11 cellular contexts compared by ENCODE assay signal in genomic region chr17:28524476-28525415, GRCh38. TPM values are rescaled to one million over a fixed set of nuclear protein-coding genes. Genes with fewer than 3 reads are reported as not detected.
A peak's percentile ranks its signal among the peaks of the same experiment; 100 is the strongest.
DNase-seq lines count a peak whose midpoint lies in the region; ATAC-seq and TF ChIP-seq lines count a peak whose summit lies in the region.
"Had no signal": no experiment of that assay in that cellular context is flagged by ENCODE, and none has a peak within 500 bp of the region (broad histone marks: within the 10 kb centered on the region; RNA-seq: fewer than 3 reads in every experiment).

No MANE protein-coding gene starts in this region.

- H3K27me3 ChIP-seq in body of pancreas, result no peaks in the 10 kb centered on the region
- no peaks in the 10 kb centered on the region for H3K27me3 ChIP-seq in left lung
- no peaks in the 10 kb centered on the region for H3K27me3 ChIP-seq in upper lobe of left lung
- H3K27me3 ChIP-seq in psoas muscle (ENCODE audit: insufficient read depth in 3 of 3, low read length in 2 of 3), result no peaks in the 10 kb centered on the region

- peaks cover 33% of the 10 kb centered on the region for H3K4me1 ChIP-seq in body of pancreas
- H3K4me1 ChIP-seq in left lung, result no peaks in the 10 kb centered on the region
- H3K4me1 ChIP-seq in upper lobe of left lung, result peaks cover 0 to 30% (median 16%) of the 10 kb centered on the region in 4 donors
- no peaks in the 10 kb centered on the region for H3K4me1 ChIP-seq in psoas muscle

- WGBS in body of pancreas, 2 donors, result 78 to 84% methylated on average over 25 of the region's 25 CpGs
- 62 to 80% methylated on average over 15 to 25 of the region's 25 CpGs for WGBS in upper lobe of left lung, 2 donors
- WGBS in psoas muscle, 3 donors, result 88 to 89% (median 89%) methylated on average over 25 of the region's 25 CpGs

- H3K36me3 Mint-ChIP-seq in HFFc6 (ENCODE audit: low read depth) (no peaks in the 10 kb centered on the region), CD14-positive monocyte (no peaks in the 10 kb centered on the region)

- H3K4me3 ChIP-seq in body of pancreas, result no peak overlapping the region
- H3K4me3 ChIP-seq in left lung, result no peak overlapping the region
- H3K4me3 ChIP-seq in upper lobe of left lung, result no peak overlapping the region
- H3K4me3 ChIP-seq in psoas muscle, result no peak overlapping the region

- TF ChIP-seq POLR2A in body of pancreas (IDR thresholded peaks at IDR 0.05) (no peak), upper lobe of left lung (IDR thresholded peaks at IDR 0.05) (no peak)

- TF ChIP-seq CTCF in HFFc6 (IDR thresholded peaks at IDR 0.05) (no peak), body of pancreas (IDR thresholded peaks at IDR 0.05) (peak in 1 of 7 experiments; percentile 0), left lung (IDR thresholded peaks at IDR 0.05) (no peak), upper lobe of left lung (IDR thresholded peaks at IDR 0.05) (no peak), psoas muscle (IDR thresholded peaks at IDR 0.05) (no peak), CD14-positive monocyte (IDR thresholded peaks at IDR 0.05) (no peak)

- H3K9me3 Mint-ChIP-seq in HFFc6, result no peaks in the 10 kb centered on the region
- no peaks in the 10 kb centered on the region for H3K9me3 Mint-ChIP-seq in CD14-positive monocyte
- H3K9me3 Mint-ChIP-seq: effector memory CD8-positive, alpha-beta T cell had no signal

- intact Hi-C loops in body of pancreas (cut with DNase I), result no loop called here
- intact Hi-C loops in left lung (cut with DNase I), result no loop called here
- intact Hi-C loops in psoas muscle (cut with DNase I), result no loop called here
- intact Hi-C loops in CD14-positive monocyte (cut with micrococcal nuclease), result no loop called here

- no peaks in the 10 kb centered on the region for H3K36me3 ChIP-seq in body of pancreas (replicated peaks in 1 of 2; ENCODE audit: insufficient read depth in 1 of 2, low read depth in 2 of 2)
- H3K36me3 ChIP-seq in left lung, result no peaks in the 10 kb centered on the region
- no peaks in the 10 kb centered on the region for H3K36me3 ChIP-seq in upper lobe of left lung
- no peaks in the 10 kb centered on the region for H3K36me3 ChIP-seq in psoas muscle (ENCODE audit: insufficient read depth in 1 of 2, low read depth in 1 of 2)

- ATAC-seq in body of pancreas (peak; percentile 83), left lung (peak; percentile 78), upper lobe of left lung (ENCODE audit: low FRiP score in 2 of 2) (peak; percentile 30 to 82), GM21367 (IDR thresholded peaks at IDR 0.05; ENCODE audit: unreplicated experiment) (no peak), psoas muscle (no peak)
- ATAC-seq: effector memory CD8-positive, alpha-beta T cell had no signal

- H3K9me3 ChIP-seq in body of pancreas, result no peaks in the 10 kb centered on the region
- H3K9me3 ChIP-seq in left lung, result no peaks in the 10 kb centered on the region
- H3K9me3 ChIP-seq in upper lobe of left lung, result no peaks in the 10 kb centered on the region
- no peaks in the 10 kb centered on the region for H3K9me3 ChIP-seq in psoas muscle

- TF ChIP-seq EP300 in upper lobe of left lung (IDR thresholded peaks at IDR 0.05), result no peak

- H3K27me3 Mint-ChIP-seq in HFFc6 (ENCODE audit: insufficient read depth) (peaks cover 17% of the 10 kb centered on the region), CD14-positive monocyte (ENCODE audit: low read depth in 3 of 3) (peaks cover 0 to 6% (median 5%) of the 10 kb centered on the region in 3 donors)
- H3K27me3 Mint-ChIP-seq: effector memory CD8-positive, alpha-beta T cell had no signal

- H3K4me3 Mint-ChIP-seq in HFFc6 (no peak overlapping the region), CD14-positive monocyte (no peak overlapping the region)
- H3K4me3 Mint-ChIP-seq: effector memory CD8-positive, alpha-beta T cell had no signal

- H3K27ac Mint-ChIP-seq in HFFc6 (no peak overlapping the region), CD14-positive monocyte (no peak overlapping the region)

- DNase-seq in HFFc6, result peak; percentile 75
- DNase-seq in body of pancreas, result peak; percentile 51 to 89 (median 70)
- DNase-seq in left lung, result peak; percentile 73 to 80
- DNase-seq in upper lobe of left lung, result peak; percentile 81 to 88
- DNase-seq in NCI-H1092 (lab: John Stamatoyannopoulos, UW), result no peak
- no peak for DNase-seq in psoas muscle
- DNase-seq in CD14-positive monocyte (ENCODE audit: low spot score), result no peak
- DNase-seq: effector memory CD8-positive, alpha-beta T cell; SW 1271 had no signal

- H3K27ac ChIP-seq in body of pancreas (peak overlapping the region; percentile 13 to 69 (median 62)), left lung (peak overlapping the region; percentile 42 to 65), upper lobe of left lung (peak overlapping the region; percentile 48 to 79 (median 58)), psoas muscle (no peak overlapping the region)

- H3K4me1 Mint-ChIP-seq in HFFc6 (ENCODE audit: low read depth) (peaks cover 47% of the 10 kb centered on the region), CD14-positive monocyte (no peaks in the 10 kb centered on the region)

RNA-seq across cellular contexts. Expression of gene FOXN1, which starts 18.6 kb away (rescaled TPM):
- not detected for total RNA-seq in HFFc6 (2021; fragmentation: NEBNext Ultra II Directional; extraction: Animal tissue kit (Norgen Biotek cat#: 25700))
- total RNA-seq in body of pancreas, result under 1 TPM in 1 of 2 donors, not detected in 1; 0.52 TPM
- under 1 TPM; 0.18 to 0.29 TPM for total RNA-seq in left lung
- under 1 TPM in 2 of 6 donors, not detected in 4; 0.07 to 0.54 TPM for total RNA-seq in upper lobe of left lung
- not detected for total RNA-seq in psoas muscle
- polyA plus RNA-seq in psoas muscle, result not detected
- not detected for polyA plus RNA-seq in CD14-positive monocyte
- total RNA-seq: myocyte had no signal

RNA-seq across cellular contexts. Expression of gene UNC119, which starts 27.7 kb away (rescaled TPM):
- 10 to 100 TPM; 28.3 to 36.9 (median 30.1) TPM for total RNA-seq in HFFc6 (2021; fragmentation: NEBNext Ultra II Directional; extraction: Animal tissue kit (Norgen Biotek cat#: 25700))
- total RNA-seq in body of pancreas (10 to 100 TPM; 25.7 to 29.3 TPM), left lung (10 to 100 TPM; 25.7 to 28.9 TPM), upper lobe of left lung (10 to 100 TPM; 17.0 to 43.0 (median 25.6) TPM), psoas muscle (1 to 10 TPM; 2.0 to 7.8 (median 4.5) TPM)
- polyA plus RNA-seq in psoas muscle (1 to 10 TPM; 1.9 to 2.6 (median 2.2) TPM), CD14-positive monocyte (10 to 100 TPM; 77.5 to 80.2 TPM)

RNA-seq across cellular contexts. Expression of gene PIGS, which starts 46.6 kb away (rescaled TPM):
- 10 to 100 TPM; 69.5 to 94.7 (median 78.0) TPM for total RNA-seq in HFFc6 (2021; fragmentation: NEBNext Ultra II Directional; extraction: Animal tissue kit (Norgen Biotek cat#: 25700))
- total RNA-seq in body of pancreas (10 to 100 TPM; 11.7 to 12.2 TPM), left lung (10 to 100 TPM; 59.6 to 63.3 TPM), upper lobe of left lung (10 to 100 TPM; 36.7 to 69.6 (median 58.1) TPM), psoas muscle (10 to 100 TPM; 30.5 to 44.9 (median 33.4) TPM)
- polyA plus RNA-seq in psoas muscle (10 to 100 TPM; 16.7 to 37.1 (median 26.4) TPM), CD14-positive monocyte (10 to 100 TPM; 84.9 to 87.5 TPM)

RNA-seq across cellular contexts. Expression of gene SLC13A2, which starts 51.3 kb away (rescaled TPM):
- under 1 TPM in 2 of 6 experiments, not detected in 4; 0.07 to 0.08 TPM for total RNA-seq in HFFc6 (2021; fragmentation: NEBNext Ultra II Directional; extraction: Animal tissue kit (Norgen Biotek cat#: 25700))
- total RNA-seq in body of pancreas, result 1 to 10 TPM in 1 of 2 donors, not detected in 1; 1.8 TPM
- total RNA-seq in left lung, result not detected
- total RNA-seq in upper lobe of left lung, result under 1 TPM in 3 of 6 donors, not detected in 3; 0.10 to 0.61 (median 0.14) TPM
- not detected for total RNA-seq in psoas muscle
- under 1 TPM in 1 of 3 donors, not detected in 2; 0.21 TPM for polyA plus RNA-seq in psoas muscle
- polyA plus RNA-seq in CD14-positive monocyte, result not detected
- total RNA-seq: myocyte had no signal

RNA-seq across cellular contexts. Expression of gene ALDOC, which starts 51.9 kb away (rescaled TPM):
- 10 to 100 TPM in 5 of 6 experiments, 1 to 10 TPM in 1; 8.6 to 14.7 (median 10.3) TPM for total RNA-seq in HFFc6 (2021; fragmentation: NEBNext Ultra II Directional; extraction: Animal tissue kit (Norgen Biotek cat#: 25700))
- total RNA-seq in body of pancreas, result 10 to 100 TPM in 1 of 2 donors, 1 to 10 TPM in 1; 2.9 to 25.1 TPM
- 10 to 100 TPM; 10.9 to 15.2 TPM for total RNA-seq in left lung
- 10 to 100 TPM in 5 of 6 donors, 1 to 10 TPM in 1; 6.3 to 19.2 (median 14.2) TPM for total RNA-seq in upper lobe of left lung
- total RNA-seq in psoas muscle, result 1 to 10 TPM; 1.3 to 2.9 (median 2.0) TPM
- polyA plus RNA-seq in psoas muscle, result 1 to 10 TPM; 1.2 to 2.4 (median 1.7) TPM
- polyA plus RNA-seq in CD14-positive monocyte, result 10 to 100 TPM in 1 of 2 donors, 1 to 10 TPM in 1; 7.1 to 10.6 TPM

Comparison
In these comparisons a context has a peak if more than half of its experiments do, and no peak if none do; other contexts are left out.
1. DNase-seq: peak in HFFc6 (single experiment), body of pancreas (4 of 4), left lung (2 of 2) and upper lobe of left lung (2 of 2); none in NCI-H1092 (single experiment), psoas muscle (0 of 2) and CD14-positive monocyte (single experiment).
2. ATAC-seq: peak in body of pancreas (single experiment), left lung (single experiment) and upper lobe of left lung (2 of 2); none in GM21367 (single experiment) and psoas muscle (0 of 4).